1 cellular context compared by ENCODE assay signal in genomic region chr7:22896917-22897316, GRCh38.
TF ChIP-seq lines count a peak whose summit lies in the region.

No MANE protein-coding gene starts in this region.

TF ChIP-seq in SK-N-SH, 30 proteins besides CTCF, POLR2A, EP300 and RAD21 (continued from another document):
- TF ChIP-seq ZBTB33 (IDR thresholded peaks at IDR 0.05; ENCODE audit: borderline replicate concordance, low read depth) = no peak
- TF ChIP-seq MAX (IDR thresholded peaks at IDR 0.05; ENCODE audit: low read depth) = no peak
- no peak for TF ChIP-seq REST (IDR thresholded peaks at IDR 0.05; ENCODE audit: low read depth, low read length)
- TF ChIP-seq FOXJ3 (CRISPR knock-in tag; IDR thresholded peaks at IDR 0.05) = no peak
- TF ChIP-seq TEAD4 (IDR thresholded peaks at IDR 0.05; ENCODE audit: borderline replicate concordance, insufficient read depth) = no peak
- no peak for TF ChIP-seq IRF3 (IDR thresholded peaks at IDR 0.05; ENCODE audit: low read depth, low read length)
- TF ChIP-seq FOSL2 (IDR thresholded peaks at IDR 0.05; ENCODE audit: borderline replicate concordance, low read depth) = no peak
- TF ChIP-seq MEF2A (IDR thresholded peaks at IDR 0.05; ENCODE audit: borderline replicate concordance, low read depth) = no peak
- TF ChIP-seq TAF1 (IDR thresholded peaks at IDR 0.05; ENCODE audit: borderline replicate concordance, low read depth, low read length) = no peak
